17 cellular contexts compared by ENCODE assay signal in genomic region chr3:23594897-23595670, GRCh38.
DNase-seq lines count a peak whose midpoint lies in the region; TF ChIP-seq lines count a peak whose summit lies in the region.
"Had no signal": no experiment of that assay in that cellular context is flagged by ENCODE, and none has a peak within 500 bp of the region (broad histone marks: within the 10 kb centered on the region; RNA-seq: fewer than 3 reads in every experiment).

No MANE protein-coding gene starts in this region.

- no peaks in the 10 kb centered on the region for H3K79me2 ChIP-seq in GM23248 (ENCODE audit: insufficient read depth)

- in situ Hi-C loops in GM23248 (cut with MboI) = no loop called here

- DNase-seq in GM23248 = peak; percentile 23
- peak; percentile 76 for DNase-seq in amniotic epithelial cell (ENCODE audit: low read depth)
- peak; percentile 42 for DNase-seq in fibroblast of pulmonary artery (ENCODE audit: low read depth)
- peak; percentile 72 for DNase-seq in skeletal muscle cell (ENCODE audit: low read depth)
- DNase-seq in NCI-H1694 treated with DMSO at 0.1 percent for 48 hours (lab: John Stamatoyannopoulos, UW) = no peak
- no peak for DNase-seq in H4 (ENCODE audit: low spot score)
- no peak for DNase-seq in stimulated activated CD4-positive, alpha-beta T cell treated with anti-CD3 and anti-CD28 coated beads, Interleukin-15, amount 100 ng/mL, for 24 hours
- DNase-seq: activated gamma-delta T cell, adrenal gland, head of caudate nucleus, left ventricle myocardium superior, MM.1S, NCI-H146, stomach, T-helper 2 cell, transverse colon had no signal

- H3K9me2 ChIP-seq in GM23248 (ENCODE audit: insufficient read depth) = no peaks in the 10 kb centered on the region

- H3K4me1 ChIP-seq in GM23248 (ENCODE audit: insufficient read depth) = no peaks in the 10 kb centered on the region
- H3K4me1 ChIP-seq: adrenal gland, stomach, transverse colon had no signal

- no peaks in the 10 kb centered on the region for H3K27me3 ChIP-seq in GM23248 (replicated peaks; ENCODE audit: insufficient read depth)
- H3K27me3 ChIP-seq: adrenal gland, neutrophil, stomach, transverse colon had no signal

- H3K4me3 ChIP-seq in GM23248 = no peak overlapping the region
- H3K4me3 ChIP-seq in fibroblast of pulmonary artery (replicated peaks; ENCODE audit: low read depth, low read length) = no peak overlapping the region
- no peak overlapping the region for H3K4me3 ChIP-seq in skeletal muscle cell (ENCODE audit: low read depth, low read length)
- H3K4me3 ChIP-seq: adrenal gland, stomach, transverse colon had no signal

- H3K36me3 ChIP-seq in GM23248 (ENCODE audit: low read depth) = no peaks in the 10 kb centered on the region
- H3K36me3 ChIP-seq: adrenal gland, neutrophil, stomach, transverse colon had no signal

- no peaks in the 10 kb centered on the region for H4K20me1 ChIP-seq in GM23248 (ENCODE audit: insufficient read depth)

- WGBS in GM23248 (ENCODE audit: low coverage in 1 of 2, low lambda C conversion rate in 2 of 2, missing lambda C conversion rate in 2 of 2), 2 experiments = 61 to 72% methylated on average over 5 of the region's 5 CpGs

- H3K4me2 ChIP-seq in GM23248 (ENCODE audit: unreplicated experiment) = no peak overlapping the region

- no peak for TF ChIP-seq CTCF in fibroblast of pulmonary artery (IDR thresholded peaks at IDR 0.05; ENCODE audit: low read length, missing control alignments)

- no peak overlapping the region for H3K9ac ChIP-seq in GM23248

- no peaks in the 10 kb centered on the region for H3K9me3 ChIP-seq in GM23248 (ENCODE audit: low read depth)
- H3K9me3 ChIP-seq: adrenal gland, neutrophil, transverse colon had no signal

- no peaks in the 10 kb centered on the region for H3F3A ChIP-seq in GM23248 (ENCODE audit: insufficient read depth)

- H2AFZ ChIP-seq in GM23248 = no peak overlapping the region

- H3K27ac ChIP-seq in GM23248 = no peak overlapping the region
- H3K27ac ChIP-seq: neutrophil, stomach, transverse colon had no signal

Comparison
In these comparisons a context has a peak if more than half of its experiments do, and no peak if none do; other contexts are left out.
1. DNase-seq: peak in GM23248 (single experiment), amniotic epithelial cell (single experiment), fibroblast of pulmonary artery (single experiment) and skeletal muscle cell (single experiment); none in NCI-H1694 treated with DMSO at 0.1 percent for 48 hours (single experiment), H4 (single experiment) and stimulated activated CD4-positive, alpha-beta T cell treated with anti-CD3 and anti-CD28 coated beads, Interleukin-15, amount 100 ng/mL, for 24 hours (single experiment).